15 cellular contexts compared by ENCODE assay signal in the genomic region with DNA sequence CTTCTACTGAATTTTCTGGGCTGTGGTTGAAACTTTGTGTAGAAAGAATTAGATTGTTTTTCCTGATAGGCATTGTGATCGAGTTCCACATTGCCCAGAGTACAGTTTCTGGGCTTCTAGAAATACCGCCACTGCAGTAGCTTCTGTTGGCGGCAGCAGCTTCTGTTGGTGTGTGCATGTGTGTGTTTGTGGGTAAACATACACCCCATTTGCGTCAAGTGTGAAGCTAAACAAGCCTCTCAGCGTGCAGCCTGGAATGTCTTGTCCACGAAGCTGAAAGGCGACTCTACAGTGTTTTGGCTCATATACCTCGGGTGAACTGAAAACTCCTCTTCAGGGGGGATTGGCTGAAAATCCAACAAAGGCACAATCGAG.
"Had no signal": no experiment of that assay in that cellular context is flagged by ENCODE, and none has a peak within 500 bp of the region (broad histone marks: within the 10 kb centered on the region; RNA-seq: fewer than 3 reads in every experiment).

No MANE protein-coding gene starts in this region.

- DNase-seq: activated CD4-positive, CD25-positive, alpha-beta regulatory T cell treated with anti-CD3 and anti-CD28 coated beads, Interleukin-2, amount 50 U/mL, for 72 hours; activated naive CD4-positive, alpha-beta T cell treated with Interleukin-2 at 50 U/mL for 16 hours; hippocampal formation; mammary epithelial cell; mucosa of descending colon; naive thymus-derived CD8-positive, alpha-beta T cell; pancreas; stimulated activated CD4-positive, alpha-beta T cell treated with anti-CD3 and anti-CD28 coated beads, Interleukin-2, amount 100 ng/mL, for 48 hours; stimulated activated naive B cell treated with anti-CD40 and anti-IgM and Interleukin-4, amounts not matched to agents 10 μg/mL and 1 μg/mL and 100 μg/mL, for 72 hours; T1000; tibial artery had no signal

- H3K9me3 Mint-ChIP-seq: activated T-helper 17 cell treated with anti-CD3 and anti-CD28 coated beads, Interleukin-2, amount 50 U/mL, for 72 hours; stimulated activated naive B cell treated with anti-CD40 and anti-IgM and Interleukin-4, amounts not matched to agents 10 μg/mL and 1 μg/mL and 100 μg/mL, for 72 hours had no signal

- H3K27me3 ChIP-seq: ascending aorta, pancreas, vagina had no signal

- H3K36me3 ChIP-seq: ascending aorta, cardiac muscle cell, pancreas, tibial artery, vagina had no signal

- H3K9me3 ChIP-seq: ascending aorta, mucosa of descending colon, pancreas, tibial artery, vagina had no signal

- H3K36me3 Mint-ChIP-seq: naive thymus-derived CD8-positive, alpha-beta T cell; stimulated activated naive B cell treated with anti-CD40 and anti-IgM and Interleukin-4, amounts not matched to agents 10 μg/mL and 1 μg/mL and 100 μg/mL, for 72 hours had no signal

- H3K4me3 ChIP-seq: ascending aorta, cardiac muscle cell, mucosa of descending colon, pancreas, tibial artery, vagina had no signal

- H3K4me3 Mint-ChIP-seq: activated T-helper 17 cell treated with anti-CD3 and anti-CD28 coated beads, Interleukin-2, amount 50 U/mL, for 72 hours; naive thymus-derived CD8-positive, alpha-beta T cell; stimulated activated naive B cell treated with anti-CD40 and anti-IgM and Interleukin-4, amounts not matched to agents 10 μg/mL and 1 μg/mL and 100 μg/mL, for 72 hours had no signal

- H3K4me1 Mint-ChIP-seq: activated T-helper 17 cell treated with anti-CD3 and anti-CD28 coated beads, Interleukin-2, amount 50 U/mL, for 72 hours; naive thymus-derived CD8-positive, alpha-beta T cell; stimulated activated naive B cell treated with anti-CD40 and anti-IgM and Interleukin-4, amounts not matched to agents 10 μg/mL and 1 μg/mL and 100 μg/mL, for 72 hours had no signal

- H3K4me1 ChIP-seq: pancreas, tibial artery, vagina had no signal

- H3K27ac ChIP-seq: ascending aorta, cardiac muscle cell, pancreas, tibial artery, vagina had no signal

- H3K27ac Mint-ChIP-seq: activated T-helper 17 cell treated with anti-CD3 and anti-CD28 coated beads, Interleukin-2, amount 50 U/mL, for 72 hours; naive thymus-derived CD8-positive, alpha-beta T cell; stimulated activated naive B cell treated with anti-CD40 and anti-IgM and Interleukin-4, amounts not matched to agents 10 μg/mL and 1 μg/mL and 100 μg/mL, for 72 hours had no signal
